Comparison of ENCODE assay signal across 8 cellular contexts in the genomic region with DNA sequence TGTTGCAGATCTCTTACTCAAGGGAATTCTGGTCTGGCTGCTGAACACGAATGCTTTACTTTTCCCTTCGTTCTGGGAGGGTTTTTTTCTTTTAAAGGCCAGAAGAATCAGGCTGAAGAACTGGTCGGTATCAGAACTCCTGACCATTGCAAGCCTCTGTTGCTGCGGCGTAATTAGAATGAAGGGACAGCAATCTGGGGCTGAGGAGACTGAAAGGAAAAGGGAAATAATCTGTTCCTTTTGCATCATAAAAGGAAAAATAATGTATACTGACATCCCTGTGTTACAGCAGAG. TPM values are rescaled to one million over a fixed set of nuclear protein-coding genes. Genes with fewer than 3 reads are reported as not detected.
DNase-seq lines count a peak whose midpoint lies in the region; TF ChIP-seq lines count a peak whose summit lies in the region.

No MANE protein-coding gene starts in this region.

- no peak for TF ChIP-seq CTCF in testis (IDR thresholded peaks at IDR 0.05)

- H3K4me1 ChIP-seq in testis: peaks cover 6% of the 10 kb centered on the region

- no peaks in the 10 kb centered on the region for H3K9me3 ChIP-seq in testis

- peaks cover 13% of the 10 kb centered on the region for H3K36me3 Mint-ChIP-seq in activated CD4-positive, alpha-beta T cell treated with anti-CD3 and anti-CD28 coated beads, Interleukin-2, amount 10 ng/mL, durations not matched to agents 24 days and 14 days (ENCODE audit: low read depth)

- DNase-seq in activated CD4-positive, alpha-beta T cell treated with anti-CD3 and anti-CD28 coated beads, Interleukin-2, amount 10 ng/mL, durations not matched to agents 24 days and 14 days: no peak
- DNase-seq in activated CD4-positive, alpha-beta T cell treated with anti-CD3 and anti-CD28 coated beads, Interleukin-2, amount 50 U/mL, for 1 hour: no peak
- DNase-seq in testis: no peak
- no peak for DNase-seq in DMS 273 (lab: John Stamatoyannopoulos, UW; ENCODE audit: unreplicated experiment)
- no peak for DNase-seq in foreskin melanocyte
- DNase-seq in COLO829 (ENCODE audit: low spot score): no peak

- peaks cover 7% of the 10 kb centered on the region for H3K27me3 Mint-ChIP-seq in activated CD4-positive, alpha-beta T cell treated with anti-CD3 and anti-CD28 coated beads, Interleukin-2, amount 10 ng/mL, durations not matched to agents 24 days and 14 days

- peaks cover 9% of the 10 kb centered on the region for H3K9me3 Mint-ChIP-seq in activated CD4-positive, alpha-beta T cell treated with anti-CD3 and anti-CD28 coated beads, Interleukin-2, amount 10 ng/mL, durations not matched to agents 24 days and 14 days

- peak overlapping the region; percentile 91 for H3K4me3 Mint-ChIP-seq in activated CD4-positive, alpha-beta T cell treated with anti-CD3 and anti-CD28 coated beads, Interleukin-2, amount 10 ng/mL, durations not matched to agents 24 days and 14 days

- H3K27ac ChIP-seq in angular gyrus (ENCODE audit: low read depth, low read length) (peak overlapping the region; percentile 75), layer of hippocampus (ENCODE audit: low read depth, low read length) (peak overlapping the region; percentile 88), testis (peak overlapping the region; percentile 93 to 96)

- no peak for TF ChIP-seq POLR2A in testis (IDR thresholded peaks at IDR 0.05)

- peaks cover 22% of the 10 kb centered on the region for H3K4me1 Mint-ChIP-seq in activated CD4-positive, alpha-beta T cell treated with anti-CD3 and anti-CD28 coated beads, Interleukin-2, amount 10 ng/mL, durations not matched to agents 24 days and 14 days

- H3K27me3 ChIP-seq in layer of hippocampus (ENCODE audit: control insufficient read depth, insufficient read depth, low read length) (no peaks in the 10 kb centered on the region), testis (no peaks in the 10 kb centered on the region)

- peak overlapping the region; percentile 82 to 95 for H3K4me3 ChIP-seq in testis

- WGBS in testis, 2 donors: 1 to 2% methylated on average over 5 of the region's 5 CpGs

- no peaks in the 10 kb centered on the region for H3K36me3 ChIP-seq in testis (ENCODE audit: low read depth, missing control alignments)

- H3K27ac Mint-ChIP-seq in activated CD4-positive, alpha-beta T cell treated with anti-CD3 and anti-CD28 coated beads, Interleukin-2, amount 10 ng/mL, durations not matched to agents 24 days and 14 days: peak overlapping the region; percentile 92

- intact Hi-C loops in activated CD4-positive, alpha-beta T cell treated with anti-CD3 and anti-CD28 coated beads, Interleukin-2, amount 10 ng/mL, durations not matched to agents 24 days and 14 days (cut with micrococcal nuclease): loop anchor here (2.0 to 5.0 kb wide), 2 partner anchors 36 to 56 kb away; no protein-coding TSS in a partner anchor
- intact Hi-C loops in testis (cut with DNase I; ENCODE audit: low total_unique reads): no loop called here

RNA-seq across cellular contexts. Expression of a gene that starts 0.7 kb away (rescaled TPM):
- 22.9 and 25.4 TPM in 2 replicates for total RNA-seq in activated CD4-positive, alpha-beta T cell treated with anti-CD3 and anti-CD28 coated beads, Interleukin-2, amount 10 ng/mL, durations not matched to agents 24 days and 14 days
- total RNA-seq in testis: 10 to 100 TPM; 41.3 to 46.4 TPM
- 34.6 TPM for polyA plus RNA-seq in testis (ENCODE audit: insufficient read depth, low read depth, low replicate concordance)
